ENCODE assay signal across 8 cellular contexts in the genomic region with DNA sequence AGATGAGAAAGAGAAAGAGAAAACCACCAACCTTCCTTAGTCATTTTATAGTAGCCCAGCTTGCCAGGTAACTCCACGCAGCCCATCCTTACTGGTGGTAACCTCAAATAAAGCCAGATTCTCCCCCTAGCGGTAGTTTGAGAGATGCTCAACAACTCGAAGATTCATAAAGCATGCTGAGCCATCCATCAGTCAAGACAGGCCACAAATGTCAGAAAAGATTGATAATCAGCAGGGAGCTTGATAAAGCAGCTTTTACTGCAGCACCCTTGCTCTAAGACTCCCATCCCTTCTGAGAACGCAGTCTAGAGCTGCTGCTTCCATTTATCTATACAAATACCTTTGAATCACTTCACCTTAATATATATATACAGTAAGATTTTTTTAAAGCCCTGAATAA.
A peak's percentile ranks its signal among the peaks of the same experiment; 100 is the strongest.
DNase-seq lines count a peak whose midpoint lies in the region; ATAC-seq and TF ChIP-seq lines count a peak whose summit lies in the region.

No MANE protein-coding gene starts in this region.

- no peaks in the 10 kb centered on the region for H3K4me1 Mint-ChIP-seq in CD4-positive, alpha-beta T cell (ENCODE audit: low read depth)
- H3K4me1 Mint-ChIP-seq in neural progenitor cell, result no peaks in the 10 kb centered on the region

- H3K9me3 Mint-ChIP-seq in CD4-positive, alpha-beta T cell, result no peaks in the 10 kb centered on the region
- no peaks in the 10 kb centered on the region for H3K9me3 Mint-ChIP-seq in neural progenitor cell

- TF ChIP-seq CTCF in CD4-positive, alpha-beta T cell (IDR thresholded peaks at IDR 0.05), result peak; percentile 19
- TF ChIP-seq CTCF in fibroblast of lung (conservative IDR thresholded peaks at IDR 0.05 in 1 of 2, IDR thresholded peaks at IDR 0.05 in 1 of 2; ENCODE audit: low read depth in 1 of 2, low read length in 2 of 2) (peak; percentile 69 to 82), neural progenitor cell (IDR thresholded peaks at IDR 0.05) (peak; percentile 76)

- H3K4me3 ChIP-seq in Karpas-422 (ENCODE audit: low read length) (no peak overlapping the region), fibroblast of lung (replicated peaks in 1 of 4; ENCODE audit: control extremely low read depth in 1 of 4, insufficient read depth in 1 of 4, low read depth in 3 of 4, low read length in 4 of 4) (no peak overlapping the region), neural progenitor cell (no peak overlapping the region)

- no peaks in the 10 kb centered on the region for H3K36me3 ChIP-seq in Karpas-422 (ENCODE audit: insufficient read depth, low read length)
- no peaks in the 10 kb centered on the region for H3K36me3 ChIP-seq in fibroblast of lung (ENCODE audit: control insufficient read depth, insufficient read depth, low read length)
- no peaks in the 10 kb centered on the region for H3K36me3 ChIP-seq in neural progenitor cell

- no peak for DNase-seq in CD4-positive, alpha-beta T cell
- DNase-seq in Karpas-422 (peak; percentile 87), RKO (ENCODE audit: low spot score) (peak; percentile 55), fibroblast of lung (ENCODE audit: low read depth in 2 of 2) (peak; percentile 61 to 71), neural progenitor cell (ENCODE audit: low spot score) (peak; percentile 82)

- CTCF ChIA-PET in CD4-positive, alpha-beta T cell (lab: Charles Lee), result interaction anchor here (0.6 kb wide), 1 partner anchor 1582 kb away, joined by 3 read pairs; no protein-coding TSS in a partner anchor

- H3K4me3 Mint-ChIP-seq in CD4-positive, alpha-beta T cell, result no peak overlapping the region
- H3K4me3 Mint-ChIP-seq in neural progenitor cell, result no peak overlapping the region

- H3K9me3 ChIP-seq in CD4-positive, alpha-beta T cell (ENCODE audit: control insufficient read depth, low read length), result no peaks in the 10 kb centered on the region
- H3K9me3 ChIP-seq in Karpas-422 (ENCODE audit: low read length), result no peaks in the 10 kb centered on the region
- H3K9me3 ChIP-seq in fibroblast of lung (ENCODE audit: control insufficient read depth, insufficient read depth, low read depth, low read length), result no peaks in the 10 kb centered on the region
- H3K9me3 ChIP-seq in neural progenitor cell (ENCODE audit: low read depth), result no peaks in the 10 kb centered on the region

- H3K36me3 Mint-ChIP-seq in CD4-positive, alpha-beta T cell (ENCODE audit: low read depth), result no peaks in the 10 kb centered on the region
- H3K36me3 Mint-ChIP-seq in neural progenitor cell, result no peaks in the 10 kb centered on the region

- intact Hi-C loops in CD4-positive, alpha-beta T cell (cut with DNase I, micrococcal nuclease), result no loop called here

- ATAC-seq in CD4-positive, alpha-beta T cell (ENCODE audit: poor library complexity), result no peak
- ATAC-seq in GM18868 (IDR thresholded peaks at IDR 0.05; ENCODE audit: unreplicated experiment), result peak; percentile 80
- no peak for ATAC-seq in GM21717 (IDR thresholded peaks at IDR 0.05; ENCODE audit: unreplicated experiment)
- ATAC-seq in HG02763 (IDR thresholded peaks at IDR 0.05; ENCODE audit: unreplicated experiment), result no peak

- H4K20me1 ChIP-seq in Karpas-422 (ENCODE audit: insufficient read depth, low read depth, low read length) (no peaks in the 10 kb centered on the region), fibroblast of lung (ENCODE audit: control insufficient read depth, extremely low read depth, insufficient read depth, low read length) (no peaks in the 10 kb centered on the region), neural progenitor cell (ENCODE audit: low read depth) (no peaks in the 10 kb centered on the region)

- no peak overlapping the region for H2AFZ ChIP-seq in Karpas-422 (ENCODE audit: low read length)
- no peak overlapping the region for H2AFZ ChIP-seq in fibroblast of lung (ENCODE audit: low read length)
- no peak overlapping the region for H2AFZ ChIP-seq in neural progenitor cell (replicated peaks)

- H3K4me2 ChIP-seq in Karpas-422 (ENCODE audit: low read depth, low read length, poor library complexity, severe bottlenecking), result no peak overlapping the region
- no peak overlapping the region for H3K4me2 ChIP-seq in fibroblast of lung (ENCODE audit: extremely low read depth, insufficient read depth, low read length)
- no peak overlapping the region for H3K4me2 ChIP-seq in neural progenitor cell

- POLR2A ChIA-PET in CD4-positive, alpha-beta T cell (lab: Charles Lee), result no interaction called here

- H3K9me2 ChIP-seq in Karpas-422 (replicated peaks; ENCODE audit: insufficient read depth, low read length), result no peaks in the 10 kb centered on the region

- H3K27ac ChIP-seq in CD4-positive, alpha-beta T cell (ENCODE audit: low read depth, low read length), result no peak overlapping the region
- H3K27ac ChIP-seq in Karpas-422 (ENCODE audit: low read length) (no peak overlapping the region), fibroblast of lung (ENCODE audit: insufficient read depth, low read length) (no peak overlapping the region), neural progenitor cell (no peak overlapping the region)

- H3K27ac Mint-ChIP-seq in CD4-positive, alpha-beta T cell, result no peak overlapping the region
- H3K27ac Mint-ChIP-seq in neural progenitor cell, result no peak overlapping the region

- H3K9ac ChIP-seq in Karpas-422 (ENCODE audit: low read length) (no peak overlapping the region), fibroblast of lung (ENCODE audit: insufficient read depth, low read length) (no peak overlapping the region), neural progenitor cell (no peak overlapping the region)

- no peaks in the 10 kb centered on the region for H3K79me2 ChIP-seq in Karpas-422 (ENCODE audit: low read length)
- H3K79me2 ChIP-seq in fibroblast of lung (ENCODE audit: control insufficient read depth, insufficient read depth, low read length), result no peaks in the 10 kb centered on the region
- H3K79me2 ChIP-seq in neural progenitor cell (ENCODE audit: low read depth), result no peaks in the 10 kb centered on the region

- H3K27me3 Mint-ChIP-seq in CD4-positive, alpha-beta T cell, result no peaks in the 10 kb centered on the region
- peaks cover 3% of the 10 kb centered on the region for H3K27me3 Mint-ChIP-seq in neural progenitor cell (ENCODE audit: insufficient read depth, low read depth)

- H3K4me1 ChIP-seq in Karpas-422 (ENCODE audit: low read length) (peaks cover 11% of the 10 kb centered on the region), fibroblast of lung (ENCODE audit: control insufficient read depth, extremely low read depth, insufficient read depth, low read length) (no peaks in the 10 kb centered on the region), neural progenitor cell (no peaks in the 10 kb centered on the region)

- no peaks in the 10 kb centered on the region for H3K27me3 ChIP-seq in CD4-positive, alpha-beta T cell (ENCODE audit: control insufficient read depth, insufficient read depth, low read length)
- H3K27me3 ChIP-seq in Karpas-422 (ENCODE audit: low read length) (no peaks in the 10 kb centered on the region), fibroblast of lung (ENCODE audit: control insufficient read depth, insufficient read depth, low read length) (no peaks in the 10 kb centered on the region), neural progenitor cell (no peaks in the 10 kb centered on the region)

- no peaks in the 10 kb centered on the region for H3F3A ChIP-seq in neural progenitor cell (ENCODE audit: low read depth)

Comparison
In these comparisons a context has a peak if more than half of its experiments do, and no peak if none do; other contexts are left out.
1. DNase-seq: peak in Karpas-422 (single experiment), RKO (single experiment), fibroblast of lung (2 of 2) and neural progenitor cell (single experiment); none in CD4-positive, alpha-beta T cell (0 of 10).
2. CTCF ChIP-seq: peak in every context shown above with its lines; median percentile 76 in neural progenitor cell; 76 in fibroblast of lung; 19 in CD4-positive, alpha-beta T cell.